In genomic region chr17:9072626-9073339, GRCh38 we compare ENCODE assay signal across 15 cellular contexts. TPM values are rescaled to one million over a fixed set of nuclear protein-coding genes. Genes with fewer than 3 reads are reported as not detected.
DNase-seq lines count a peak whose midpoint lies in the region; ATAC-seq, FAIRE-seq and TF ChIP-seq lines count a peak whose summit lies in the region.
"Had no signal": no experiment of that assay in that cellular context is flagged by ENCODE, and none has a peak within 500 bp of the region (broad histone marks: within the 10 kb centered on the region; RNA-seq: fewer than 3 reads in every experiment).

No MANE protein-coding gene starts in this region.

- peak overlapping the region in 8 of 10 donors; percentile 2 to 69 (median 48) for H3K27ac ChIP-seq in heart right ventricle
- no peak overlapping the region for H3K27ac ChIP-seq in neuronal stem cell (replicated peaks; ENCODE audit: low read length)
- H3K27ac ChIP-seq: neural progenitor cell had no signal

- in situ Hi-C loops in ACHN (cut with HindIII; ENCODE audit: low pct_ligation_motif_present, low pct_unique_long_range_greater_than_20kb, low sequenced_read_pairs), result no loop called here

- no peak overlapping the region for H3K14ac ChIP-seq in neuronal stem cell (ENCODE audit: low read length)

- H2BK120ac ChIP-seq in neuronal stem cell (ENCODE audit: low read depth, low read length), result no peak overlapping the region

- DNase-seq in astrocyte of the hippocampus (ENCODE audit: low read depth, low spot score) (peak; percentile 55), heart right ventricle (peak; percentile 64 to 76), neuronal stem cell (ENCODE audit: low spot score) (no peak), ureter (ENCODE audit: low spot score) (peak; percentile 62), ACHN (no peak), D721Med (ENCODE audit: insufficient read length, low spot score) (no peak)
- DNase-seq: activated CD4-positive, alpha-beta T cell treated with anti-CD3 and anti-CD28 coated beads, Interleukin-2, amount 10 ng/mL, durations not matched to agents 7 days and 5 days; CD4-positive, alpha-beta memory T cell; NCI-H2171 treated with DMSO at 0.1 percent for 48 hours; T-helper 2 cell had no signal

- no peak for FAIRE-seq in D721Med (lab: Jason Lieb, UNC)
- FAIRE-seq: endothelial cell of umbilical vein had no signal

- peak; percentile 11 to 72 (median 55) for ATAC-seq in heart right ventricle
- ATAC-seq in GM21717 (IDR thresholded peaks at IDR 0.05; ENCODE audit: unreplicated experiment), result no peak
- ATAC-seq: stimulated activated effector memory CD8-positive, alpha-beta T cell treated with anti-CD3 and anti-CD28 coated beads, Interleukin-12 subunit alpha, Interleukin-12 subunit beta, amount 100 ng/mL, for 72 hours had no signal

- H2BK12ac ChIP-seq in neuronal stem cell (ENCODE audit: low read length), result no peak overlapping the region

- H3K9ac ChIP-seq in neuronal stem cell (ENCODE audit: low read depth, low read length, poor library complexity), result no peak overlapping the region
- H3K9ac ChIP-seq: neural progenitor cell had no signal

- no peak overlapping the region for H4K91ac ChIP-seq in neuronal stem cell (ENCODE audit: low read depth, low read length, poor library complexity)

- H3K4me1 ChIP-seq in heart right ventricle (peaks cover 8 to 42% (median 29%) of the 10 kb centered on the region in 9 donors), neuronal stem cell (ENCODE audit: control insufficient read depth in 2 of 2, insufficient read depth in 1 of 2, low read depth in 1 of 2, low read length in 2 of 2) (no peaks in the 10 kb centered on the region)
- H3K4me1 ChIP-seq: neural progenitor cell had no signal

- H2AFZ ChIP-seq in neuronal stem cell (ENCODE audit: low read length), result no peak overlapping the region
- H2AFZ ChIP-seq: neural progenitor cell, PC-9 had no signal

- no peak for TF ChIP-seq CTCF in heart right ventricle (IDR thresholded peaks at IDR 0.05)
- no peak for TF ChIP-seq CTCF in D721Med (IDR thresholded peaks at IDR 0.05; ENCODE audit: insufficient read depth, missing control alignments)

- peak overlapping the region; percentile 15 for H2AK5ac ChIP-seq in neuronal stem cell (ENCODE audit: low read depth, low read length)

- H2BK15ac ChIP-seq in neuronal stem cell (ENCODE audit: low read length), result no peak overlapping the region

- intact Hi-C loops in heart right ventricle (cut with DNase I), result loop anchor here in 1 of 10 donors (10.0 kb wide), 1 partner anchor 62 kb away; no protein-coding TSS in a partner anchor

- H3K9me3 ChIP-seq in heart right ventricle (no peaks in the 10 kb centered on the region), neuronal stem cell (replicated peaks in 1 of 2; ENCODE audit: control insufficient read depth in 2 of 2, insufficient read depth in 1 of 2, low read depth in 1 of 2, low read length in 2 of 2) (no peaks in the 10 kb centered on the region)

- peak overlapping the region in 2 of 10 donors; percentile 5 to 24 for H3K4me3 ChIP-seq in heart right ventricle
- H3K4me3 ChIP-seq in neuronal stem cell (ENCODE audit: low read length in 2 of 2), result no peak overlapping the region
- H3K4me3 ChIP-seq: neural progenitor cell, PC-9 had no signal

- H2BK5ac ChIP-seq in neuronal stem cell (ENCODE audit: low read length), result no peak overlapping the region

- H4K8ac ChIP-seq in neuronal stem cell (ENCODE audit: low read depth, low read length), result no peak overlapping the region

- H3K18ac ChIP-seq in neuronal stem cell (ENCODE audit: low read length), result peak overlapping the region; percentile 22

- WGBS in heart right ventricle, 2 donors, result 49 to 55% methylated on average over 19 of the region's 19 CpGs
- no CpG with 5 or more reads among the region's 19 CpGs for WGBS in neuronal stem cell (ENCODE audit: extremely low coverage in 2 of 2, insufficient read length in 2 of 2, insufficient replicate concordance in 1 of 2), 2 donors

- H3K79me1 ChIP-seq in neuronal stem cell (ENCODE audit: low read depth, low read length), result no peaks in the 10 kb centered on the region

- H3K27me3 ChIP-seq in heart right ventricle (no peaks in the 10 kb centered on the region), neuronal stem cell (ENCODE audit: control insufficient read depth in 3 of 3, insufficient read depth in 3 of 3, low read depth in 1 of 3, low read length in 3 of 3) (peaks cover 0 to 3% (median 0%) of the 10 kb centered on the region in 3 experiments)
- H3K27me3 ChIP-seq: neural progenitor cell had no signal

- H3K23ac ChIP-seq in neuronal stem cell (ENCODE audit: low read depth, low read length, poor library complexity), result no peak overlapping the region

- H3K4ac ChIP-seq in neuronal stem cell (ENCODE audit: low read length), result no peak overlapping the region

- no peak overlapping the region for H3K4me2 ChIP-seq in neuronal stem cell (ENCODE audit: insufficient read depth, low read length, poor library complexity, severe bottlenecking)
- H3K4me2 ChIP-seq: neural progenitor cell had no signal

- no peaks in the 10 kb centered on the region for H3K36me3 ChIP-seq in heart right ventricle
- H3K36me3 ChIP-seq in neuronal stem cell (replicated peaks in 1 of 2; ENCODE audit: control insufficient read depth in 2 of 2, insufficient read depth in 2 of 2, low read length in 2 of 2), result no peaks in the 10 kb centered on the region
- H3K36me3 ChIP-seq: neural progenitor cell had no signal

RNA-seq across cellular contexts. Expression of gene NTN1, which starts 51.5 kb away (rescaled TPM):
- total RNA-seq in heart right ventricle (10 to 100 TPM in 9 of 10 donors, 1 to 10 TPM in 1; 6.2 to 38.7 (median 17.9) TPM), ureter (14.4 TPM)
- 1 to 10 TPM; 3.0 to 4.9 TPM for polyA plus RNA-seq in heart right ventricle
- polyA plus RNA-seq in neuronal stem cell (2013, experiment 1 of 2), result 2.0 TPM
- polyA plus RNA-seq in neuronal stem cell (2013, experiment 2 of 2), result 2.0 TPM
- total RNA-seq: CD4-positive, alpha-beta memory T cell had no signal

Comparison
In these comparisons a context has a peak if more than half of its experiments do, and no peak if none do; other contexts are left out.
1. DNase-seq: peak in astrocyte of the hippocampus (single experiment), heart right ventricle (2 of 2) and ureter (single experiment); none in neuronal stem cell (single experiment), ACHN (single experiment) and D721Med (single experiment).